ENCODE assay signal across 2 cellular contexts in genomic region chr9:21334603-21334968, GRCh38.
A peak's percentile ranks its signal among the peaks of the same experiment; 100 is the strongest.
TF ChIP-seq lines count a peak whose summit lies in the region.

No MANE protein-coding gene starts in this region.

TF ChIP-seq in WTC11, 78 proteins besides CTCF, POLR2A, EP300 and RAD21:
- TF ChIP-seq PRRX2 (CRISPR knock-in tag; IDR thresholded peaks at IDR 0.05): no peak

TF ChIP-seq in HepG2, 621 proteins besides CTCF, POLR2A, EP300 and RAD21:
- TF ChIP-seq POLR2AphosphoS5 (IDR thresholded peaks at IDR 0.05; ENCODE audit: low read depth, low read length) (no peak), ZNF234 (CRISPR knock-in tag; conservative IDR thresholded peaks at IDR 0.05) (0 out of 2 replicates have a peak, but pooled peaks have one; percentile 3), ZNF550 (CRISPR knock-in tag; IDR thresholded peaks at IDR 0.05; ENCODE audit: borderline replicate concordance) (0 out of 2 replicates have a peak, but pooled peaks have one; percentile 25), ZNF142 (CRISPR knock-in tag; IDR thresholded peaks at IDR 0.05) (no peak), ZNF224 (CRISPR knock-in tag; IDR thresholded peaks at IDR 0.05) (peak; percentile 54; the same call in 1 of the 2 replicates), ZBTB3 (CRISPR knock-in tag; IDR thresholded peaks at IDR 0.05; ENCODE audit: borderline replicate concordance, low read depth) (0 out of 2 replicates have a peak, but pooled peaks have one; percentile 21), MEIS1 (CRISPR knock-in tag; IDR thresholded peaks at IDR 0.05; ENCODE audit: borderline replicate concordance) (peak; percentile 22; the same call in 1 of the 2 replicates), FOXP4 (CRISPR knock-in tag; IDR thresholded peaks at IDR 0.05) (no peak), ZNF792 (CRISPR knock-in tag; IDR thresholded peaks at IDR 0.05) (no peak)
